Comparison of ENCODE assay signal across 8 cellular contexts in genomic region chr6:32852844-32853540, GRCh38. TPM values are rescaled to one million over a fixed set of nuclear protein-coding genes. Genes with fewer than 3 reads are reported as not detected.
A peak's percentile ranks its signal among the peaks of the same experiment; 100 is the strongest.
DNase-seq lines count a peak whose midpoint lies in the region; ATAC-seq and TF ChIP-seq lines count a peak whose summit lies in the region.

No MANE protein-coding gene starts in this region.

- DNase-seq in AML-193 (lab: John Stamatoyannopoulos, UW) (peak; percentile 23 to 40), T-helper 9 cell (peak; percentile 47), brain microvascular endothelial cell (peak; percentile 22), iPS DF 6.9 (ENCODE audit: low read depth, low spot score) (no peak), sciatic nerve (ENCODE audit: low spot score) (peak; percentile 74), NCI-H1694 (lab: John Stamatoyannopoulos, UW) (no peak)

- H3K9me3 ChIP-seq in iPS DF 6.9 (ENCODE audit: control insufficient read depth, insufficient read depth, low read length), result no peaks in the 10 kb centered on the region

- H3K36me3 ChIP-seq in brain microvascular endothelial cell (replicated peaks) (peaks cover 21% of the 10 kb centered on the region), iPS DF 6.9 (ENCODE audit: control insufficient read depth, insufficient read depth, low read length) (no peaks in the 10 kb centered on the region)

- TF ChIP-seq CTCF in brain microvascular endothelial cell (IDR thresholded peaks at IDR 0.05; ENCODE audit: low read depth, low read length, missing control alignments), result no peak

- in situ Hi-C loops in brain microvascular endothelial cell (cut with HindIII; ENCODE audit: low pct_ligation_motif_present, low sequenced_read_pairs), result no loop called here

- peak; percentile 17 for ATAC-seq in GM18909 (IDR thresholded peaks at IDR 0.05; ENCODE audit: poor library complexity, unreplicated experiment)
- ATAC-seq in HG03432 (IDR thresholded peaks at IDR 0.05; ENCODE audit: unreplicated experiment), result peak; percentile 29
- ATAC-seq in sciatic nerve, result peak; percentile 29

- H3K27ac ChIP-seq in brain microvascular endothelial cell, result peak overlapping the region; percentile 88
- no peak overlapping the region for H3K27ac ChIP-seq in iPS DF 6.9 (ENCODE audit: low read length)

- H3K4me1 ChIP-seq in iPS DF 6.9 (ENCODE audit: control insufficient read depth, insufficient read depth, low read length), result peaks cover 2% of the 10 kb centered on the region; the same call in 1 of the 2 replicates

- intact Hi-C loops in sciatic nerve (cut with DNase I), result no loop called here

- no peaks in the 10 kb centered on the region for H3K27me3 ChIP-seq in brain microvascular endothelial cell (replicated peaks)
- peaks cover 8% of the 10 kb centered on the region for H3K27me3 ChIP-seq in iPS DF 6.9 (ENCODE audit: control insufficient read depth, insufficient read depth, low read length)

- no CpG with 5 or more reads among the region's 41 CpGs for WGBS in iPS DF 6.9 (ENCODE audit: insufficient coverage, insufficient read length)

- peak overlapping the region; percentile 85 for H3K4me3 ChIP-seq in brain microvascular endothelial cell (ENCODE audit: low read depth, low read length)
- H3K4me3 ChIP-seq in iPS DF 6.9 (ENCODE audit: low read length), result peak overlapping the region; percentile 59; the same call in 1 of the 2 replicates

RNA-seq across cellular contexts. Expression of gene TAP1, which starts 0.5 kb away (rescaled TPM):
- total RNA-seq in sciatic nerve, result 32.8 TPM

RNA-seq across cellular contexts. Expression of gene PSMB9, which starts 1.0 kb away (rescaled TPM):
- total RNA-seq in sciatic nerve, result 41.1 TPM

RNA-seq across cellular contexts. Expression of gene PSMB8, which starts 9.1 kb away (rescaled TPM):
- 39.3 TPM for total RNA-seq in sciatic nerve

RNA-seq across cellular contexts. Expression of gene TAP2, which starts 14.5 kb away (rescaled TPM):
- 26.3 TPM for total RNA-seq in sciatic nerve

RNA-seq across cellular contexts. Expression of gene HLA-DOB, which starts 36.2 kb away (rescaled TPM):
- 1.8 TPM for total RNA-seq in sciatic nerve

Comparison
In these comparisons a context has a peak if more than half of its experiments do, and no peak if none do; other contexts are left out.
1. DNase-seq: peak in AML-193 (2 of 2), T-helper 9 cell (single experiment), brain microvascular endothelial cell (single experiment) and sciatic nerve (single experiment); none in iPS DF 6.9 (single experiment) and NCI-H1694 (single experiment).
2. Peak in every context shown above with its lines, with median percentiles within 50 percentile points of each other: ATAC-seq.